Comparison of ENCODE assay signal across 19 cellular contexts in genomic region chr13:113155982-113156655, GRCh38. TPM values are rescaled to one million over a fixed set of nuclear protein-coding genes. Genes with fewer than 3 reads are reported as not detected.
DNase-seq lines count a peak whose midpoint lies in the region; ATAC-seq lines count a peak whose summit lies in the region.
"Had no signal": no experiment of that assay in that cellular context is flagged by ENCODE, and none has a peak within 500 bp of the region (broad histone marks: within the 10 kb centered on the region; RNA-seq: fewer than 3 reads in every experiment).

No MANE protein-coding gene starts in this region.

- peaks cover 7% of the 10 kb centered on the region for H3K9me3 Mint-ChIP-seq in activated CD8-positive, alpha-beta memory T cell treated with anti-CD3 and anti-CD28 coated beads, Interleukin-2, amount 10 ng/mL, durations not matched to agents 7 days and 5 days (ENCODE audit: low read depth)
- peaks cover 13% of the 10 kb centered on the region for H3K9me3 Mint-ChIP-seq in stimulated activated effector memory CD8-positive, alpha-beta T cell treated with anti-CD3 and anti-CD28 coated beads, Interleukin-12 subunit alpha, Interleukin-12 subunit beta, amount 100 ng/mL, for 72 hours

- H3K27ac Mint-ChIP-seq in activated CD8-positive, alpha-beta memory T cell treated with anti-CD3 and anti-CD28 coated beads, Interleukin-2, amount 10 ng/mL, durations not matched to agents 7 days and 5 days = no peak overlapping the region
- no peak overlapping the region for H3K27ac Mint-ChIP-seq in stimulated activated effector memory CD8-positive, alpha-beta T cell treated with anti-CD3 and anti-CD28 coated beads, Interleukin-12 subunit alpha, Interleukin-12 subunit beta, amount 100 ng/mL, for 72 hours

- CTCF ChIA-PET in activated CD8-positive, alpha-beta memory T cell treated with anti-CD3 and anti-CD28 coated beads, Interleukin-2, amount 10 ng/mL, durations not matched to agents 7 days and 5 days (lab: Charles Lee) = no interaction called here

- no peak overlapping the region for H3K4me3 Mint-ChIP-seq in activated CD8-positive, alpha-beta memory T cell treated with anti-CD3 and anti-CD28 coated beads, Interleukin-2, amount 10 ng/mL, durations not matched to agents 7 days and 5 days
- no peak overlapping the region for H3K4me3 Mint-ChIP-seq in stimulated activated effector memory CD8-positive, alpha-beta T cell treated with anti-CD3 and anti-CD28 coated beads, Interleukin-12 subunit alpha, Interleukin-12 subunit beta, amount 100 ng/mL, for 72 hours

- H3K4me1 Mint-ChIP-seq in activated CD8-positive, alpha-beta memory T cell treated with anti-CD3 and anti-CD28 coated beads, Interleukin-2, amount 10 ng/mL, durations not matched to agents 7 days and 5 days = peaks cover 23% of the 10 kb centered on the region
- H3K4me1 Mint-ChIP-seq in stimulated activated effector memory CD8-positive, alpha-beta T cell treated with anti-CD3 and anti-CD28 coated beads, Interleukin-12 subunit alpha, Interleukin-12 subunit beta, amount 100 ng/mL, for 72 hours = peaks cover 32% of the 10 kb centered on the region

- peaks cover 9% of the 10 kb centered on the region for H3K36me3 Mint-ChIP-seq in activated CD8-positive, alpha-beta memory T cell treated with anti-CD3 and anti-CD28 coated beads, Interleukin-2, amount 10 ng/mL, durations not matched to agents 7 days and 5 days
- peaks cover 25% of the 10 kb centered on the region for H3K36me3 Mint-ChIP-seq in stimulated activated effector memory CD8-positive, alpha-beta T cell treated with anti-CD3 and anti-CD28 coated beads, Interleukin-12 subunit alpha, Interleukin-12 subunit beta, amount 100 ng/mL, for 72 hours

- peak; percentile 28 for DNase-seq in activated CD8-positive, alpha-beta memory T cell treated with anti-CD3 and anti-CD28 coated beads for 24 hours
- no peak for DNase-seq in activated CD8-positive, alpha-beta memory T cell treated with anti-CD3 and anti-CD28 coated beads, Interleukin-2, amount 10 ng/mL, durations not matched to agents 7 days and 5 days
- DNase-seq in HK-2 (ENCODE audit: unreplicated experiment) = peak; percentile 16
- peak; percentile 32 for DNase-seq in ecto neural progenitor cell (ENCODE audit: low spot score)
- DNase-seq in stimulated activated CD8-positive, alpha-beta memory T cell treated with anti-CD3 and anti-CD28 coated beads, Interleukin-4, amount 100 ng/mL, for 48 hours = peak; percentile 16
- DNase-seq in stimulated activated effector memory CD8-positive, alpha-beta T cell treated with anti-CD3 and anti-CD28 coated beads, Interleukin-12 subunit alpha, Interleukin-12 subunit beta, amount 100 ng/mL, for 72 hours (ENCODE audit: low spot score in 2 of 2) = no peak
- DNase-seq in GM19240 (ENCODE audit: insufficient read length, low spot score) = no peak
- DNase-seq: AML-193; MM.1S; NCI-H1092 treated with DMSO at 0.1 percent for 48 hours; NCI-H1694; NCI-H2081 treated with DMSO at 0.1 percent for 48 hours; NCI-H510A; NCI-H748 treated with DMSO at 0.1 percent for 48 hours; NK-92 treated with Interleukin-12 subunit alpha and Interleukin-12 subunit beta, amount 100 ng/mL, for 24 hours; Peyer's patch; Right ventricle myocardium superior had no signal

- no peak for ATAC-seq in activated CD8-positive, alpha-beta memory T cell treated with anti-CD3 and anti-CD28 coated beads, Interleukin-2, amount 10 ng/mL, durations not matched to agents 7 days and 5 days
- ATAC-seq in stimulated activated effector memory CD8-positive, alpha-beta T cell treated with anti-CD3 and anti-CD28 coated beads, Interleukin-12 subunit alpha, Interleukin-12 subunit beta, amount 100 ng/mL, for 72 hours = no peak
- no peak for ATAC-seq in HG02798 (IDR thresholded peaks at IDR 0.05; ENCODE audit: poor library complexity, unreplicated experiment)

- H3K27me3 Mint-ChIP-seq in activated CD8-positive, alpha-beta memory T cell treated with anti-CD3 and anti-CD28 coated beads, Interleukin-2, amount 10 ng/mL, durations not matched to agents 7 days and 5 days = peaks cover 34% of the 10 kb centered on the region

RNA-seq across cellular contexts. Expression of gene PROZ, which starts 2.3 kb away (rescaled TPM):
- total RNA-seq in activated CD8-positive, alpha-beta memory T cell treated with anti-CD3 and anti-CD28 coated beads, Interleukin-2, amount 10 ng/mL, durations not matched to agents 7 days and 5 days = not detected
- total RNA-seq: LHCN-M2, Right ventricle myocardium superior had no signal

RNA-seq across cellular contexts. Expression of gene F10, which starts 33.5 kb away (rescaled TPM):
- not detected for total RNA-seq in activated CD8-positive, alpha-beta memory T cell treated with anti-CD3 and anti-CD28 coated beads, Interleukin-2, amount 10 ng/mL, durations not matched to agents 7 days and 5 days

RNA-seq across cellular contexts. Expression of gene F7, which starts 50.5 kb away (rescaled TPM):
- not detected for total RNA-seq in activated CD8-positive, alpha-beta memory T cell treated with anti-CD3 and anti-CD28 coated beads, Interleukin-2, amount 10 ng/mL, durations not matched to agents 7 days and 5 days
- total RNA-seq: LHCN-M2 had no signal

RNA-seq across cellular contexts. Expression of gene PCID2, which starts 52.4 kb away (rescaled TPM):
- 10 to 100 TPM; 60.3 to 68.0 TPM for total RNA-seq in activated CD8-positive, alpha-beta memory T cell treated with anti-CD3 and anti-CD28 coated beads, Interleukin-2, amount 10 ng/mL, durations not matched to agents 7 days and 5 days

RNA-seq across cellular contexts. Expression of gene CUL4A, which starts 53.3 kb away (rescaled TPM):
- total RNA-seq in activated CD8-positive, alpha-beta memory T cell treated with anti-CD3 and anti-CD28 coated beads, Interleukin-2, amount 10 ng/mL, durations not matched to agents 7 days and 5 days = 10 to 100 TPM; 73.8 to 76.0 TPM

Comparison
In these comparisons a context has a peak if more than half of its experiments do, and no peak if none do; other contexts are left out.
1. DNase-seq: peak in activated CD8-positive, alpha-beta memory T cell treated with anti-CD3 and anti-CD28 coated beads for 24 hours (single experiment), HK-2 (single experiment), ecto neural progenitor cell (single experiment) and stimulated activated CD8-positive, alpha-beta memory T cell treated with anti-CD3 and anti-CD28 coated beads, Interleukin-4, amount 100 ng/mL, for 48 hours (single experiment); none in activated CD8-positive, alpha-beta memory T cell treated with anti-CD3 and anti-CD28 coated beads, Interleukin-2, amount 10 ng/mL, durations not matched to agents 7 days and 5 days (single experiment), stimulated activated effector memory CD8-positive, alpha-beta T cell treated with anti-CD3 and anti-CD28 coated beads, Interleukin-12 subunit alpha, Interleukin-12 subunit beta, amount 100 ng/mL, for 72 hours (0 of 2) and GM19240 (single experiment).